Comparison of ENCODE assay signal across 8 cellular contexts in genomic region chr17:16381496-16381820, GRCh38. TPM values are rescaled to one million over a fixed set of nuclear protein-coding genes. Genes with fewer than 3 reads are reported as not detected.
DNase-seq lines count a peak whose midpoint lies in the region; ATAC-seq, FAIRE-seq and TF ChIP-seq lines count a peak whose summit lies in the region.

No MANE protein-coding gene starts in this region.

- 0 out of 2 replicates have a peak, but pooled peaks cover 6% of the 10 kb centered on the region for H3K79me1 ChIP-seq in H1 (ENCODE audit: low read depth, low read length)
- no peaks in the 10 kb centered on the region for H3K79me1 ChIP-seq in neuronal stem cell (ENCODE audit: low read depth, low read length)

- H3K36me3 ChIP-seq in SK-N-SH (replicated peaks in 1 of 2; ENCODE audit: control insufficient read depth in 1 of 2, insufficient read depth in 2 of 2, low read length in 1 of 2) (peaks cover 10 to 28% of the 10 kb centered on the region in 2 experiments), H1 (ENCODE audit: control insufficient read depth in 2 of 4, insufficient read depth in 4 of 4, low read length in 3 of 4) (peaks cover 4 to 24% (median 15%) of the 10 kb centered on the region in 4 experiments), neuronal stem cell (replicated peaks in 1 of 2; ENCODE audit: control insufficient read depth in 2 of 2, insufficient read depth in 2 of 2, low read length in 2 of 2) (peaks cover 13 to 23% of the 10 kb centered on the region in 2 donors)

- H3K79me2 ChIP-seq in SK-N-SH (ENCODE audit: insufficient read depth), result peaks cover 31% of the 10 kb centered on the region
- peaks cover 0 to 23% of the 10 kb centered on the region in 2 experiments; a peak in 2 of 4 replicates for H3K79me2 ChIP-seq in H1 (ENCODE audit: control insufficient read depth in 1 of 2, insufficient read depth in 2 of 2, low read length in 2 of 2)

- no peak overlapping the region for H2BK20ac ChIP-seq in H1 (ENCODE audit: low read length)

- H2BK15ac ChIP-seq in H1 (ENCODE audit: low read length), result no peak overlapping the region
- H2BK15ac ChIP-seq in neuronal stem cell (ENCODE audit: low read length), result no peak overlapping the region

- no peak overlapping the region for H4K91ac ChIP-seq in H1 (replicated peaks; ENCODE audit: insufficient read length, low read length)
- H4K91ac ChIP-seq in neuronal stem cell (ENCODE audit: low read depth, low read length, poor library complexity), result no peak overlapping the region

- H3K27ac ChIP-seq in A549 (peak overlapping the region; percentile 91 to 95), SK-N-SH (ENCODE audit: low read depth in 2 of 2, low read length in 1 of 2) (peak overlapping the region; percentile 94 to 97), H1 (ENCODE audit: low read depth, low read length) (peak overlapping the region; percentile 97), neuronal stem cell (replicated peaks; ENCODE audit: low read length) (peak overlapping the region; percentile 94)

- H3K14ac ChIP-seq in H1 (ENCODE audit: insufficient read length), result no peak overlapping the region
- no peak overlapping the region for H3K14ac ChIP-seq in neuronal stem cell (ENCODE audit: low read length)

- DNase-seq in A549 (ENCODE audit: low read depth in 1 of 2, low spot score in 1 of 2) (no peak), SK-N-SH (no peak), H1 (ENCODE audit: low read depth in 1 of 2, low spot score in 2 of 2) (no peak), neuronal stem cell (ENCODE audit: low spot score) (no peak), erythroblast (lab: John Stamatoyannopoulos, UW) (no peak)

- H3K9me3 ChIP-seq in A549 (no peaks in the 10 kb centered on the region), SK-N-SH (no peaks in the 10 kb centered on the region), H1 (ENCODE audit: insufficient read depth in 2 of 2, low read depth in 1 of 2, low read length in 1 of 2) (no peaks in the 10 kb centered on the region), neuronal stem cell (replicated peaks in 1 of 2; ENCODE audit: control insufficient read depth in 2 of 2, insufficient read depth in 1 of 2, low read depth in 1 of 2, low read length in 2 of 2) (peaks cover 0 to 19% of the 10 kb centered on the region in 2 donors)

- H4K8ac ChIP-seq in H1 (ENCODE audit: extremely low read depth, insufficient read depth, low read length), result no peak overlapping the region
- no peak overlapping the region for H4K8ac ChIP-seq in neuronal stem cell (ENCODE audit: low read depth, low read length)

- H2BK5ac ChIP-seq in H1 (ENCODE audit: low read depth, low read length) (peak overlapping the region; percentile 84), neuronal stem cell (ENCODE audit: low read length) (no peak overlapping the region)

- POLR2A ChIA-PET in A549 (lab: Yijun Ruan, JAX), result interaction anchor here (0.9 to 2.3 kb wide), 30 partner anchors 15 to 272 kb away, joined by 3 to 57 read pairs (median 7); partner anchors contain the start of genes CENPV, LRRC75A, NCOR1 and PIGL
- POLR2A ChIA-PET in SK-N-SH (lab: Yijun Ruan, JAX), result interaction anchor here (1.3 to 2.5 kb wide), 4 partner anchors 17 to 57 kb away, joined by 17 to 22 read pairs (median 18); partner anchors contain the start of gene CENPV
- POLR2A ChIA-PET in H1 (lab: Charles Lee; ENCODE audit: partially characterized antibody), result interaction anchor here (0.8 to 8.8 kb wide), 25 partner anchors 9 to 147 kb away, joined by 3 to 120 read pairs (median 7); partner anchors contain the start of genes CENPV and TRPV2

- 2% methylated on average over 14 of the region's 14 CpGs for WGBS in A549 (ENCODE audit: missing lambda C conversion rate)
- WGBS in SK-N-SH (ENCODE audit: low lambda C conversion rate), result 2% methylated on average over 14 of the region's 14 CpGs
- WGBS in H1 (ENCODE audit: extremely low coverage in 1 of 2, insufficient coverage in 1 of 2, insufficient read length in 1 of 2, insufficient replicate concordance in 2 of 2, low coverage in 1 of 2, low lambda C conversion rate in 2 of 2, missing lambda C conversion rate in 1 of 2), 2 experiments, result 4% methylated on average over 14 of the region's 14 CpGs; no CpG with 5 or more reads in 1 of the 2 experiments
- no CpG with 5 or more reads among the region's 14 CpGs for WGBS in neuronal stem cell (ENCODE audit: extremely low coverage in 2 of 2, insufficient read length in 2 of 2, insufficient replicate concordance in 1 of 2), 2 donors

- H2BK120ac ChIP-seq in H1 (replicated peaks; ENCODE audit: low read depth, low read length), result peak overlapping the region; percentile 39
- H2BK120ac ChIP-seq in neuronal stem cell (ENCODE audit: low read depth, low read length), result no peak overlapping the region

- peaks cover 47% of the 10 kb centered on the region for H3F3A ChIP-seq in SK-N-SH (replicated peaks; ENCODE audit: insufficient read depth)

- FAIRE-seq in A549 (lab: Jason Lieb, UNC) (no peak), H1 (lab: Jason Lieb, UNC) (no peak)

- peak overlapping the region; percentile 94 for H3K9ac ChIP-seq in SK-N-SH
- H3K9ac ChIP-seq in H1 (replicated peaks in 1 of 4; ENCODE audit: extremely low read depth in 1 of 4, low read depth in 3 of 4, low read length in 3 of 4), result peak overlapping the region; percentile 76 to 91 (median 88)
- peak overlapping the region; percentile 78 for H3K9ac ChIP-seq in neuronal stem cell (ENCODE audit: low read depth, low read length, poor library complexity)

- H3K18ac ChIP-seq in H1 (ENCODE audit: extremely low read depth, low read length), result no peak overlapping the region
- peak overlapping the region; percentile 98 for H3K18ac ChIP-seq in neuronal stem cell (ENCODE audit: low read length)

- H3K9me2 ChIP-seq in SK-N-SH, result no peaks in the 10 kb centered on the region

- H2AK5ac ChIP-seq in H1 (ENCODE audit: low read depth, low read length), result no peak overlapping the region
- no peak overlapping the region for H2AK5ac ChIP-seq in neuronal stem cell (ENCODE audit: low read depth, low read length)

- no peak overlapping the region for H3K4ac ChIP-seq in H1 (replicated peaks; ENCODE audit: insufficient read length, low read depth, low read length)
- no peak overlapping the region for H3K4ac ChIP-seq in neuronal stem cell (ENCODE audit: low read length)

- peak overlapping the region; percentile 34 for H4K5ac ChIP-seq in H1 (ENCODE audit: insufficient read length, low read depth, low read length)

- peak overlapping the region; percentile 17 for H3K56ac ChIP-seq in H1 (replicated peaks; ENCODE audit: insufficient read length, low read depth, low read length)

- H3K23ac ChIP-seq in H1 (ENCODE audit: insufficient read length) (no peak overlapping the region), neuronal stem cell (ENCODE audit: low read depth, low read length, poor library complexity) (no peak overlapping the region)

- no peak for TF ChIP-seq RAD21 in A549 (conservative IDR thresholded peaks at IDR 0.05 in 1 of 2, IDR thresholded peaks at IDR 0.05 in 1 of 2)
- TF ChIP-seq RAD21 in SK-N-SH (IDR thresholded peaks at IDR 0.05; ENCODE audit: low read length), result no peak
- TF ChIP-seq RAD21 in H1 (IDR thresholded peaks at IDR 0.05 in 1 of 2, conservative IDR thresholded peaks at IDR 0.05 in 1 of 2; ENCODE audit: low read depth in 2 of 2, low read length in 2 of 2), result no peak

- TF ChIP-seq POLR2A in A549 (IDR thresholded peaks at IDR 0.05; ENCODE audit: low read length) (no peak), H1 (IDR thresholded peaks at IDR 0.05; ENCODE audit: control extremely low read depth in 1 of 2, low read depth in 2 of 2, low read length in 2 of 2) (no peak; a peak in 1 of 3 replicates), erythroblast (IDR thresholded peaks at IDR 0.05; ENCODE audit: low read length) (no peak)

- H3K27me3 ChIP-seq in SK-N-SH (ENCODE audit: insufficient read depth), result no peaks in the 10 kb centered on the region
- H3K27me3 ChIP-seq in H1 (replicated peaks in 1 of 4; ENCODE audit: control insufficient read depth in 3 of 4, extremely low read depth in 1 of 4, insufficient read depth in 3 of 4, low read length in 3 of 4), result no peaks in the 10 kb centered on the region
- H3K27me3 ChIP-seq in neuronal stem cell (ENCODE audit: control insufficient read depth in 3 of 3, insufficient read depth in 3 of 3, low read depth in 1 of 3, low read length in 3 of 3), result no peaks in the 10 kb centered on the region

- no peak for ATAC-seq in A549
- ATAC-seq in GM21423 (IDR thresholded peaks at IDR 0.05; ENCODE audit: unreplicated experiment), result peak; percentile 7
- ATAC-seq in HG02623 (IDR thresholded peaks at IDR 0.05; ENCODE audit: unreplicated experiment), result no peak
- no peak for ATAC-seq in GM21619 (IDR thresholded peaks at IDR 0.05; ENCODE audit: unreplicated experiment)

- H4K20me1 ChIP-seq in SK-N-SH (ENCODE audit: insufficient read depth), result peaks cover 32% of the 10 kb centered on the region
- H4K20me1 ChIP-seq in H1 (replicated peaks in 1 of 2; ENCODE audit: control insufficient read depth in 1 of 2, insufficient read depth in 2 of 2, low read length in 2 of 2), result peaks cover 3 to 9% of the 10 kb centered on the region in 2 experiments

- H3K4me2 ChIP-seq in A549, result peak overlapping the region; percentile 93
- H3K4me2 ChIP-seq in SK-N-SH, result peak overlapping the region; percentile 90
- H3K4me2 ChIP-seq in H1 (ENCODE audit: insufficient read depth in 1 of 2, low read depth in 2 of 2, low read length in 2 of 2), result peak overlapping the region; percentile 79 to 86
- H3K4me2 ChIP-seq in neuronal stem cell (ENCODE audit: insufficient read depth, low read length, poor library complexity, severe bottlenecking), result peak overlapping the region; percentile 80

- TF ChIP-seq CTCF in A549 (IDR thresholded peaks at IDR 0.05) (no peak), SK-N-SH (IDR thresholded peaks at IDR 0.05) (no peak), H1 (IDR thresholded peaks at IDR 0.05; ENCODE audit: control extremely low read depth in 1 of 3, insufficient read depth in 1 of 3, low read depth in 1 of 3, low read length in 3 of 3) (no peak)

- H3K4me3 ChIP-seq in A549, result peak overlapping the region; percentile 88
- peak overlapping the region; percentile 78 to 99 for H3K4me3 ChIP-seq in SK-N-SH (ENCODE audit: low read depth in 2 of 2, low read length in 1 of 2)
- peak overlapping the region; percentile 85 to 95 (median 92) for H3K4me3 ChIP-seq in H1 (ENCODE audit: extremely low read depth in 1 of 4, insufficient read depth in 2 of 4, low read depth in 3 of 4, low read length in 4 of 4)
- peak overlapping the region; percentile 72 to 95 for H3K4me3 ChIP-seq in neuronal stem cell (ENCODE audit: low read length in 2 of 2)

- CTCF ChIA-PET in A549 (lab: Yijun Ruan, JAX) (interaction anchor here (0.7 to 3.2 kb wide), 3 partner anchors 18 to 98 kb away, joined by 3 to 28 read pairs (median 7); no protein-coding TSS in a partner anchor), SK-N-SH (lab: Yijun Ruan, JAX) (interaction anchor here (1.3 to 3.2 kb wide), 3 partner anchors 18 to 140 kb away, joined by 4 to 18 read pairs (median 6); partner anchors contain the start of gene CENPV), H1 (lab: Charles Lee; ENCODE audit: partially characterized antibody) (no interaction called here)

- no peak overlapping the region for H2AFZ ChIP-seq in SK-N-SH (ENCODE audit: low read depth)
- H2AFZ ChIP-seq in H1 (ENCODE audit: low read length), result no peak overlapping the region
- H2AFZ ChIP-seq in neuronal stem cell (ENCODE audit: low read length), result peak overlapping the region; percentile 96

- peaks cover 2% of the 10 kb centered on the region for H3K23me2 ChIP-seq in H1 (ENCODE audit: low read depth, low read length)

- no peak overlapping the region for H2BK12ac ChIP-seq in H1 (ENCODE audit: low read depth, low read length)
- no peak overlapping the region for H2BK12ac ChIP-seq in neuronal stem cell (ENCODE audit: low read length)

- 0 out of 5 replicates have a peak, but pooled peaks of 1 of the 2 experiments have one; percentile 12 for TF ChIP-seq EP300 in A549 (IDR thresholded peaks at IDR 0.05)
- no peak for TF ChIP-seq EP300 in SK-N-SH (IDR thresholded peaks at IDR 0.05; ENCODE audit: borderline replicate concordance in 1 of 2, low read depth in 1 of 2, low read length in 1 of 2)
- TF ChIP-seq EP300 in H1 (IDR thresholded peaks at IDR 0.05; ENCODE audit: borderline replicate concordance in 1 of 2, low read depth in 2 of 2, low read length in 2 of 2), result no peak

- H3K4me1 ChIP-seq in A549 (peaks cover 43% of the 10 kb centered on the region), SK-N-SH (ENCODE audit: control insufficient read depth in 1 of 2, insufficient read depth in 2 of 2, low read depth in 1 of 2, low read length in 1 of 2) (peaks cover 4 to 15% of the 10 kb centered on the region in 2 experiments; a peak in 2 of 4 replicates), H1 (replicated peaks in 1 of 4; ENCODE audit: control insufficient read depth in 3 of 4, insufficient read depth in 4 of 4, low read length in 3 of 4) (peaks cover 0 to 2% (median under 1%) of the 10 kb centered on the region in 4 experiments; a peak in 4 of 7 replicates), neuronal stem cell (ENCODE audit: control insufficient read depth in 2 of 2, insufficient read depth in 1 of 2, low read depth in 1 of 2, low read length in 2 of 2) (peaks cover 0 to 4% of the 10 kb centered on the region in 2 donors)

RNA-seq across cellular contexts. Expression of gene UBB, which starts 0.6 kb away (rescaled TPM):
- polyA plus RNA-seq in A549 (2011; rRNA removed) (2,851 and 4,311 TPM in 2 replicates), A549 (2017; fragmentation: RNase III; extraction: RNeasy Plus Mini Kit Qiagen cat#74134 plus additional on column Dnase treatment) (2,383 to 2,467 TPM (median 2,404 TPM) in 3 replicates), SK-N-SH (2012; rRNA removed) (2,465 and 2,693 TPM in 2 replicates), H1 (2011; rRNA removed) (1,439 and 1,605 TPM in 2 replicates)
- 3,984 and 4,472 TPM in 2 replicates for polyA plus RNA-seq in A549 (2012; cell fraction: cytosol; rRNA removed)
- polyA plus RNA-seq in A549 (2012; cell fraction: nucleus; rRNA removed), result 2,091 and 2,511 TPM in 2 replicates
- 2,750 and 3,886 TPM in 2 replicates for polyA minus RNA-seq in A549 (2011; rRNA and poly(A)+ RNA removed)
- 2,233 and 2,530 TPM in 2 replicates for polyA plus RNA-seq in SK-N-SH (2012; cell fraction: cytosol; rRNA removed)
- 1,335 and 1,473 TPM in 2 replicates for polyA plus RNA-seq in SK-N-SH (2012; cell fraction: nucleus; rRNA removed)
- 1,585 and 1,597 TPM in 2 replicates for total RNA-seq in H1 (2021; fragmentation: NEBNext Ultra II Directional; extraction: Animal tissue kit (Norgen Biotek cat#: 25700))
- polyA plus RNA-seq in H1 (2011; cell fraction: cytosol; rRNA removed), result 2,021 TPM
- 1,851 TPM for polyA plus RNA-seq in H1 (2011; cell fraction: nucleus; rRNA removed)
- polyA plus RNA-seq in H1 (2012, experiment 1 of 2), result 2,168 to 2,404 TPM (median 2,303 TPM) in 4 replicates
- 694 TPM for polyA plus RNA-seq in H1 (2012, experiment 2 of 2)
- 1,954 TPM for polyA plus RNA-seq in H1 (2013, experiment 1 of 2)
- polyA plus RNA-seq in H1 (2013, experiment 2 of 2), result 1,995 TPM
- polyA minus RNA-seq in H1 (2011; rRNA and poly(A)+ RNA removed), result 1,078 and 1,386 TPM in 2 replicates
- polyA minus RNA-seq in H1 (2011; cell fraction: cytosol; rRNA and poly(A)+ RNA removed), result 722 TPM
- polyA minus RNA-seq in H1 (2011; cell fraction: nucleus; rRNA and poly(A)+ RNA removed), result 522 TPM
- 3,085 TPM for polyA plus RNA-seq in neuronal stem cell (2013, experiment 1 of 2)
- polyA plus RNA-seq in neuronal stem cell (2013, experiment 2 of 2), result 3,088 TPM

RNA-seq across cellular contexts. Expression of gene CENPV, which starts 28.2 kb away (rescaled TPM):
- polyA plus RNA-seq in A549 (2011; rRNA removed) (191 and 202 TPM in 2 replicates), A549 (2017; fragmentation: RNase III; extraction: RNeasy Plus Mini Kit Qiagen cat#74134 plus additional on column Dnase treatment) (106 to 114 TPM (median 112 TPM) in 3 replicates), SK-N-SH (2012; rRNA removed) (92.3 and 97.7 TPM in 2 replicates), H1 (2011; rRNA removed) (241 and 260 TPM in 2 replicates)
- polyA plus RNA-seq in A549 (2012; cell fraction: cytosol; rRNA removed), result 205 and 246 TPM in 2 replicates
- 138 and 220 TPM in 2 replicates for polyA plus RNA-seq in A549 (2012; cell fraction: nucleus; rRNA removed)
- 82.3 and 91.1 TPM in 2 replicates for polyA minus RNA-seq in A549 (2011; rRNA and poly(A)+ RNA removed)
- polyA plus RNA-seq in SK-N-SH (2012; cell fraction: cytosol; rRNA removed), result 90.2 and 92.4 TPM in 2 replicates
- polyA plus RNA-seq in SK-N-SH (2012; cell fraction: nucleus; rRNA removed), result 130 and 200 TPM in 2 replicates
- total RNA-seq in H1 (2021; fragmentation: NEBNext Ultra II Directional; extraction: Animal tissue kit (Norgen Biotek cat#: 25700)), result 249 and 255 TPM in 2 replicates
- polyA plus RNA-seq in H1 (2011; cell fraction: cytosol; rRNA removed), result 268 TPM
- 164 TPM for polyA plus RNA-seq in H1 (2011; cell fraction: nucleus; rRNA removed)
- polyA plus RNA-seq in H1 (2012, experiment 1 of 2), result 226 to 260 TPM (median 247 TPM) in 4 replicates
- polyA plus RNA-seq in H1 (2012, experiment 2 of 2), result 394 TPM
- polyA plus RNA-seq in H1 (2013, experiment 1 of 2), result 303 TPM
- 301 TPM for polyA plus RNA-seq in H1 (2013, experiment 2 of 2)
- 110 and 112 TPM in 2 replicates for polyA minus RNA-seq in H1 (2011; rRNA and poly(A)+ RNA removed)
- 54.2 TPM for polyA minus RNA-seq in H1 (2011; cell fraction: cytosol; rRNA and poly(A)+ RNA removed)
- polyA minus RNA-seq in H1 (2011; cell fraction: nucleus; rRNA and poly(A)+ RNA removed), result 63.2 TPM
- 736 TPM for polyA plus RNA-seq in neuronal stem cell (2013, experiment 1 of 2)
- 716 TPM for polyA plus RNA-seq in neuronal stem cell (2013, experiment 2 of 2)

RNA-seq across cellular contexts. Expression of gene TRPV2, which starts 33.9 kb away (rescaled TPM):
- 0.31 and 0.60 TPM in 2 replicates for polyA plus RNA-seq in A549 (2011; rRNA removed)
- 0.87 and 1.1 TPM in 2 replicates for polyA plus RNA-seq in A549 (2012; cell fraction: cytosol; rRNA removed)
- polyA plus RNA-seq in A549 (2012; cell fraction: nucleus; rRNA removed), result 0.86 and 1.7 TPM in 2 replicates
- 0.35 to 0.62 TPM (median 0.61 TPM) in 3 replicates for polyA plus RNA-seq in A549 (2017; fragmentation: RNase III; extraction: RNeasy Plus Mini Kit Qiagen cat#74134 plus additional on column Dnase treatment)
- polyA minus RNA-seq in A549 (2011; rRNA and poly(A)+ RNA removed), result 0.37 and 0.73 TPM in 2 replicates
- 10.5 and 11.0 TPM in 2 replicates for polyA plus RNA-seq in SK-N-SH (2012; rRNA removed)
- polyA plus RNA-seq in SK-N-SH (2012; cell fraction: cytosol; rRNA removed), result 4.3 and 5.9 TPM in 2 replicates
- 10.6 and 16.4 TPM in 2 replicates for polyA plus RNA-seq in SK-N-SH (2012; cell fraction: nucleus; rRNA removed)
- 1.6 and 2.1 TPM in 2 replicates for total RNA-seq in H1 (2021; fragmentation: NEBNext Ultra II Directional; extraction: Animal tissue kit (Norgen Biotek cat#: 25700))
- polyA plus RNA-seq in H1 (2011; rRNA removed), result 1.7 and 1.8 TPM in 2 replicates
- polyA plus RNA-seq in H1 (2011; cell fraction: cytosol; rRNA removed), result 2.5 TPM
- polyA plus RNA-seq in H1 (2011; cell fraction: nucleus; rRNA removed), result 4.0 TPM
- polyA plus RNA-seq in H1 (2012, experiment 1 of 2), result 0.87 to 3.4 TPM (median 2.7 TPM) in 4 replicates
- polyA plus RNA-seq in H1 (2012, experiment 2 of 2), result 1.2 TPM
- 3.7 TPM for polyA plus RNA-seq in H1 (2013, experiment 1 of 2)
- 3.3 TPM for polyA plus RNA-seq in H1 (2013, experiment 2 of 2)
- polyA minus RNA-seq in H1 (2011; rRNA and poly(A)+ RNA removed), result 2.0 and 2.6 TPM in 2 replicates
- polyA minus RNA-seq in H1 (2011; cell fraction: cytosol; rRNA and poly(A)+ RNA removed), result 2.1 TPM
- polyA minus RNA-seq in H1 (2011; cell fraction: nucleus; rRNA and poly(A)+ RNA removed), result 1.1 TPM
- polyA plus RNA-seq in neuronal stem cell (2013, experiment 1 of 2), result 0.36 TPM
- 0.30 TPM for polyA plus RNA-seq in neuronal stem cell (2013, experiment 2 of 2)

Comparison
In these comparisons a context has a peak if more than half of its experiments do, and no peak if none do; other contexts are left out.
1. Of the 18 proteins assayed by ChIP-seq in both H1 and A549: peak only in H1: none; only in A549: KDM5A; in both: none; in neither: 16; mixed calls (peak in some experiments, not most) for 1.